In the genomic region with DNA sequence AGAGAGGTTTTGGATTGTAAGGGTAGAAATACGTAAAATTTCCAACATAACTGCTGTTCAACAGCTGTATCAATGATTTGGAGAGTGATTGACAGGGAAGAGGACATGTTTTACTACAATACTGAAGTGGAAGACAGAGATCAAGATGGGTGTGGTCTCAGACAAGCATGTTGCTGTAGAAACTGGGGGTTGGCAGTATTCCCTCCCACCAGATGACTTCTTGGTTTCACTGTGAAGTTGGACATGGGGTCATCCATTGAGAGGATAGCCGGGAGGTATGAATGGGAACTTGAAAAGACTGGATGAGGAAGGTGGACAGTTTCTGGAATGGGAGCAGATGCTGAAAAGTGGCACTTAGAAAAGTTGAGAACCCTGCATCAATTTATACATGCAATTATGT, we compare ENCODE assay signal across 13 cellular contexts.
"Had no signal": no experiment of that assay in that cellular context is flagged by ENCODE, and none has a peak within 500 bp of the region (broad histone marks: within the 10 kb centered on the region; RNA-seq: fewer than 3 reads in every experiment).

No MANE protein-coding gene starts in this region.

- H3K27me3 ChIP-seq: neutrophil, stomach, thyroid gland, uterus had no signal

- H3K4me1 ChIP-seq: lower lobe of right lung, thyroid gland, uterus had no signal

- DNase-seq: activated CD8-positive, alpha-beta memory T cell treated with anti-CD3 and anti-CD28 coated beads, Interleukin-2, amount 50 U/mL, for 48 hours; activated CD8-positive, alpha-beta T cell treated with anti-CD3 and anti-CD28 coated beads for 36 hours; activated naive CD4-positive, alpha-beta T cell treated with Interleukin-2 at 50 U/mL for 16 hours; activated naive CD8-positive, alpha-beta T cell treated with anti-CD3 and anti-CD28 coated beads, Interleukin-2, amount 50 U/mL, for 24 hours; effector CD8-positive, alpha-beta T cell; lower lobe of right lung; midbrain; stimulated activated CD4-positive, alpha-beta T cell treated with anti-CD3 and anti-CD28 coated beads, Interleukin-4, amount 100 ng/mL, for 4 hours; stomach; thyroid gland; uterus had no signal

- H3K4me3 ChIP-seq: coronary artery, lower lobe of right lung, stomach, thyroid gland, uterus had no signal

- H3K9me3 ChIP-seq: lower lobe of right lung, neutrophil, stomach, thyroid gland, uterus had no signal

- ATAC-seq: activated CD8-positive, alpha-beta T cell treated with anti-CD3 and anti-CD28 coated beads for 36 hours; activated naive CD8-positive, alpha-beta T cell treated with anti-CD3 and anti-CD28 coated beads, Interleukin-2, amount 50 U/mL, for 24 hours; lower lobe of right lung had no signal

- H3K36me3 ChIP-seq: lower lobe of right lung, neutrophil, stomach, thyroid gland, uterus had no signal

- H3K27ac ChIP-seq: coronary artery, lower lobe of right lung, neutrophil, stomach, thyroid gland, uterus had no signal
